ENCODE assay signal across 8 cellular contexts in the genomic region with DNA sequence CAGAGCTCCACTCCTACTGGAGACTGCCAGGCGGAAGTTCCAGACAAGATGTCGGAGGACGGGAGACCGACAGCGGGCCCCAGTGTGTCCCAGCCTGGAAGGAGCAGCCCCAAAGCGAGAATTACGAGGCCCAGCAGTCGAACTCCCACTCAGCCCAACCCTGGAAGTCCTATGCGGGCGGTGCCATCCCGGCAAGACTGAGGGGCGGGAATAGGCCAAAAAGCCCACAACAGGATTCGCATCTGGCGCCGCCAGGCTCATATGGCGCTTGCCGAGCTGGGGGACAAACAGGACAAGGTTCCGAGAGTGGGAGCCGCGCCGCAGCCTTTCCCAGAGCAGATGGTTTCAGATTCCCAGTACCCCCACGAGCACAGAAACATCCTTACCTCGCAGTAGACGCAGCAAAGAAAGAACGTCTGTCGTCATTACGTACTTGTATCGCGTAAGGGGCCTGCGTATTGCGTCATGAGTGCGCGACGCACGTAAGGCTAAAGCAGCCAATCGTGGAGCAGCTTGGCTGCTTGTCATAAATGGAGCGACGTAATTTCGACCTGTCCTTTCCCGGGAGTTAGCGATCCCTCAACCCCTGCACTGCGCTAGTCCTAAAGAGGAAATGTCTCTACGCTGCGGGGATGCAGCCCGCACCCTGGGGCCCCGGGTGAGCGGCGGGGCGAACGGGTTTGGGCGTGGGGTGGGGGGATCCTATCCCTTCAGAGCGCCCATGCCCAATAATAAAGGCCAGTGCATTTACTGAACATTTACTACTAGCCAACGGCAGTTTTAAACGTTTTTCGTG. TPM values are rescaled to one million over a fixed set of nuclear protein-coding genes. Genes with fewer than 3 reads are reported as not detected.
DNase-seq lines count a peak whose midpoint lies in the region; ATAC-seq and TF ChIP-seq lines count a peak whose summit lies in the region.

A gene (plus strand): TSS at position 552 of the 796 bp plus-strand sequence. CDS start 62 bp downstream, at position 614.
A gene (minus strand): TSS at position 418 of the 796 bp plus-strand sequence. CDS start 483 bp downstream, outside the sequence.

- H3K4me3 Mint-ChIP-seq in activated CD4-positive, alpha-beta T cell treated with anti-CD3 and anti-CD28 coated beads, Interleukin-2, amount 10 ng/mL, durations not matched to agents 7 days and 5 days, result peak within 1 kb of the TSS; percentile 98

- TF ChIP-seq CTCF in coronary artery (IDR thresholded peaks at IDR 0.05), result no peak

- ATAC-seq in GM19328 (IDR thresholded peaks at IDR 0.05; ENCODE audit: unreplicated experiment) (peak; percentile 87), HG03520 (IDR thresholded peaks at IDR 0.05; ENCODE audit: unreplicated experiment) (peak; percentile 86)

- H3K36me3 ChIP-seq in BLaER1, result peaks cover 63% of the 10 kb centered on the region

- peak within 1 kb of the TSS; percentile 85 for H3K4me2 ChIP-seq in BLaER1

- POLR2A ChIA-PET in activated CD4-positive, alpha-beta T cell treated with anti-CD3 and anti-CD28 coated beads, Interleukin-2, amount 10 ng/mL, durations not matched to agents 7 days and 5 days (lab: Charles Lee), result no interaction called here

- H3K27ac ChIP-seq in BLaER1, result peak within 1 kb of the TSS; percentile 97
- peak within 1 kb of the TSS; percentile 91 to 99 for H3K27ac ChIP-seq in coronary artery
- H3K27ac ChIP-seq in layer of hippocampus (ENCODE audit: low read depth, low read length), result peak within 1 kb of the TSS; percentile 76

- H3K4me3 ChIP-seq in BLaER1, result peak within 1 kb of the TSS; percentile 78
- H3K4me3 ChIP-seq in coronary artery, result peak within 1 kb of the TSS; percentile 89

- H3K27me3 ChIP-seq in BLaER1 (no peaks in the 10 kb centered on the region), layer of hippocampus (ENCODE audit: control insufficient read depth, insufficient read depth, low read length) (no peaks in the 10 kb centered on the region)

- no peaks in the 10 kb centered on the region for H3K9me3 ChIP-seq in BLaER1

- peak within 1 kb of the TSS; percentile 100 for H3K27ac Mint-ChIP-seq in activated CD4-positive, alpha-beta T cell treated with anti-CD3 and anti-CD28 coated beads, Interleukin-2, amount 10 ng/mL, durations not matched to agents 7 days and 5 days

- H3K27me3 Mint-ChIP-seq in activated CD4-positive, alpha-beta T cell treated with anti-CD3 and anti-CD28 coated beads, Interleukin-2, amount 10 ng/mL, durations not matched to agents 7 days and 5 days, result no peaks in the 10 kb centered on the region

- H3K4me1 ChIP-seq in BLaER1, result peaks cover 35% of the 10 kb centered on the region

- DNase-seq in NCI-H69 (lab: John Stamatoyannopoulos, UW) (peak; percentile 97), coronary artery (ENCODE audit: low spot score) (peak; percentile 96)
- DNase-seq in activated CD4-positive, alpha-beta T cell treated with anti-CD3 and anti-CD28 coated beads, Interleukin-2, amount 10 ng/mL, durations not matched to agents 7 days and 5 days, result peak; percentile 95
- peak; percentile 81 to 88 for DNase-seq in stimulated activated CD4-positive, alpha-beta T cell treated with anti-CD3 and anti-CD28 coated beads, Interleukin-1b, Interleukin-23, amount 100 ng/mL, for 4 hours (ENCODE audit: low read depth in 2 of 2)

- no peaks in the 10 kb centered on the region for H3K9me3 Mint-ChIP-seq in activated CD4-positive, alpha-beta T cell treated with anti-CD3 and anti-CD28 coated beads, Interleukin-2, amount 10 ng/mL, durations not matched to agents 7 days and 5 days

- peaks cover 49% of the 10 kb centered on the region for H3K4me1 Mint-ChIP-seq in activated CD4-positive, alpha-beta T cell treated with anti-CD3 and anti-CD28 coated beads, Interleukin-2, amount 10 ng/mL, durations not matched to agents 7 days and 5 days

- peaks cover 44% of the 10 kb centered on the region for H4K20me1 ChIP-seq in BLaER1

- CTCF ChIA-PET in activated CD4-positive, alpha-beta T cell treated with anti-CD3 and anti-CD28 coated beads, Interleukin-2, amount 10 ng/mL, durations not matched to agents 7 days and 5 days (lab: Charles Lee), result interaction anchor here (0.6 to 6.5 kb wide), 6 partner anchors 11 to 1267 kb away, joined by 3 to 31 read pairs (median 3); a partner anchor contains a TSS

- H3K36me3 Mint-ChIP-seq in activated CD4-positive, alpha-beta T cell treated with anti-CD3 and anti-CD28 coated beads, Interleukin-2, amount 10 ng/mL, durations not matched to agents 7 days and 5 days (ENCODE audit: low read depth), result peaks cover 44% of the 10 kb centered on the region

- peak within 1 kb of the TSS; percentile 95 for H3K9ac ChIP-seq in BLaER1

RNA-seq across cellular contexts. Expression of the first gene that starts in this region (rescaled TPM):
- total RNA-seq in activated CD4-positive, alpha-beta T cell treated with anti-CD3 and anti-CD28 coated beads, Interleukin-2, amount 10 ng/mL, durations not matched to agents 7 days and 5 days, result 10 to 100 TPM; 14.2 to 14.5 TPM

RNA-seq across cellular contexts. Expression of the second gene that starts in this region (rescaled TPM):
- total RNA-seq in activated CD4-positive, alpha-beta T cell treated with anti-CD3 and anti-CD28 coated beads, Interleukin-2, amount 10 ng/mL, durations not matched to agents 7 days and 5 days, result 1,000 to 10,000 TPM in 1 of 2 experiments, 100 to 1,000 TPM in 1; 868 to 1,019 TPM

Comparison
In these comparisons a context has a peak if more than half of its experiments do, and no peak if none do; other contexts are left out.
1. Peak in every context shown above with its lines: DNase-seq, ATAC-seq, H3K4me3 ChIP-seq and H3K27ac ChIP-seq.